ENCODE assay signal across 31 cellular contexts in the genomic region with DNA sequence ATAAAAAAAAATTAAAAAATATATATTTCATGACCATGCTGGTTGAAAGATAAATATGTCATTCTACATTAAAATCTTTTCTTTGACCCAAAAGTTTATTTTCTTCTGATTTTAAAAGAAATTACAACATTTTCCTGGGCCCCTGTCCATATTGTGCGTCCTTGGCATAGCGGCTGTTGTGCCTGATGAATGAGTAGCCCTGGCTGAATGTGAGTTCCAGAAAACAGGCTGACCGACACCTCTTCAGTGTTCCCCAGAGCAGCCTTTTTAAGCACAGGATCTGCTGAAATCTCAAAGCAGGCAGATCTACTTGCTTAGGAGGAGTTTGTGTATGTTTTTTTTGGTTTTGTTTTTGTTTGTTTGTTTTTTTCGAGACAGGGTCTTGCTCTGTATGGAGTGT. TPM values are rescaled to one million over a fixed set of nuclear protein-coding genes. Genes with fewer than 3 reads are reported as not detected.
"Had no signal": no experiment of that assay in that cellular context is flagged by ENCODE, and none has a peak within 500 bp of the region (broad histone marks: within the 10 kb centered on the region; RNA-seq: fewer than 3 reads in every experiment).

No MANE protein-coding gene starts in this region.

- H3K4me3 ChIP-seq: ascending aorta, breast epithelium, cardiac muscle cell, coronary artery, dorsolateral prefrontal cortex, heart left ventricle had no signal

- H3K27ac Mint-ChIP-seq: activated CD4-positive, alpha-beta memory T cell treated with anti-CD3 and anti-CD28 coated beads for 36 hours; activated CD4-positive, alpha-beta T cell treated with anti-CD3 and anti-CD28 coated beads for 36 hours; activated CD4-positive, alpha-beta T cell treated with anti-CD3 and anti-CD28 coated beads, Interleukin-2, amount 10 ng/mL, durations not matched to agents 24 days and 14 days; activated CD8-positive, alpha-beta memory T cell treated with anti-CD3 and anti-CD28 coated beads, Interleukin-2, amount 10 ng/mL, durations not matched to agents 7 days and 5 days; activated CD8-positive, alpha-beta T cell treated with anti-CD3 and anti-CD28 coated beads, Interleukin-2, amount 10 ng/mL, durations not matched to agents 7 days and 5 days; activated naive CD4-positive, alpha-beta T cell treated with anti-CD3 and anti-CD28 coated beads, Interleukin-2, amount 50 U/mL, for 24 hours; activated naive CD8-positive, alpha-beta T cell treated with anti-CD3 and anti-CD28 coated beads for 36 hours; activated naive CD8-positive, alpha-beta T cell treated with anti-CD3 and anti-CD28 coated beads, Interleukin-2, amount 50 U/mL, for 24 hours; activated T-helper 1 cell treated with anti-CD3 and anti-CD28 coated beads, Interleukin-12 subunit alpha, Interleukin-12 subunit beta, Interleukin-2, Interleukin-4 antibody, amounts not matched to agents 30 ng/mL and 10 ng/mL and 1 ng/mL, durations not matched to agents 14 hours and 24 hours and 36 hours; activated T-helper 2 cell treated with anti-CD3 and anti-CD28 coated beads, Interferon-gamma antibody, Interleukin-2, Interleukin-4, amounts not matched to agents 10 μg/mL and 5 μg/mL and 100 μg/mL, durations not matched to agents 14 hours and 24 hours and 36 hours; dendritic cell treated with granulocyte-macrophage colony-stimulating factor and Interleukin-4, amounts not matched to agents 40 ng/mL and 50 ng/mL, for 4 days; endodermal cell had no signal

- H3K4me1 Mint-ChIP-seq: activated CD4-positive, alpha-beta T cell treated with anti-CD3 and anti-CD28 coated beads for 36 hours had no signal

- H3K9me3 ChIP-seq: ascending aorta, breast epithelium, heart left ventricle had no signal

- FAIRE-seq: frontal cortex had no signal

- H3K36me3 Mint-ChIP-seq: activated CD4-positive, alpha-beta memory T cell treated with anti-CD3 and anti-CD28 coated beads for 36 hours; activated CD8-positive, alpha-beta memory T cell treated with anti-CD3 and anti-CD28 coated beads, Interleukin-2, amount 10 ng/mL, durations not matched to agents 7 days and 5 days; activated naive CD4-positive, alpha-beta T cell treated with anti-CD3 and anti-CD28 coated beads, Interleukin-2, amount 50 U/mL, for 24 hours; activated naive CD8-positive, alpha-beta T cell treated with anti-CD3 and anti-CD28 coated beads for 36 hours had no signal

- DNase-seq: activated CD4-positive, alpha-beta memory T cell treated with anti-CD3 and anti-CD28 coated beads for 36 hours; activated CD4-positive, alpha-beta T cell treated with anti-CD3 and anti-CD28 coated beads for 36 hours; activated CD4-positive, alpha-beta T cell treated with anti-CD3 and anti-CD28 coated beads, Interleukin-2, amount 10 ng/mL, durations not matched to agents 24 days and 14 days; activated CD4-positive, CD25-positive, alpha-beta regulatory T cell; activated CD4-positive, CD25-positive, alpha-beta regulatory T cell treated with anti-CD3 and anti-CD28 coated beads, Interleukin-2, amount 50 U/mL, for 72 hours; activated CD8-positive, alpha-beta memory T cell treated with anti-CD3 and anti-CD28 coated beads, Interleukin-2, amount 10 ng/mL, durations not matched to agents 7 days and 5 days; activated CD8-positive, alpha-beta memory T cell treated with anti-CD3 and anti-CD28 coated beads, Interleukin-2, amount 50 U/mL, for 4 hours; activated CD8-positive, alpha-beta T cell treated with anti-CD3 and anti-CD28 coated beads, Interleukin-2, amount 10 ng/mL, durations not matched to agents 7 days and 5 days; activated effector memory CD4-positive, alpha-beta T cell treated with anti-CD3 and anti-CD28 coated beads, Interleukin-2, amount 50 U/mL, for 16 hours; activated naive CD4-positive, alpha-beta T cell treated with anti-CD3 and anti-CD28 coated beads for 36 hours; activated naive CD8-positive, alpha-beta T cell treated with anti-CD3 and anti-CD28 coated beads for 36 hours; activated naive CD8-positive, alpha-beta T cell treated with anti-CD3 and anti-CD28 coated beads, Interleukin-2, amount 50 U/mL, for 24 hours; activated T-cell treated with anti-CD3 and anti-CD28 coated beads, Interleukin-2, amount 50 U/mL, for 1 hour; activated T-cell treated with anti-CD3 and anti-CD28 coated beads, Interleukin-2, amount 50 U/mL, for 48 hours; central memory CD4-positive, alpha-beta T cell; dorsolateral prefrontal cortex; effector memory CD4-positive, alpha-beta T cell; endodermal cell; foreskin fibroblast; heart left ventricle; T-helper 2 cell had no signal

- H3K36me3 ChIP-seq: breast epithelium, cardiac muscle cell had no signal

- H3K9me3 Mint-ChIP-seq: activated CD4-positive, alpha-beta memory T cell treated with anti-CD3 and anti-CD28 coated beads for 36 hours; activated CD4-positive, alpha-beta T cell treated with anti-CD3 and anti-CD28 coated beads, Interleukin-2, amount 10 ng/mL, durations not matched to agents 24 days and 14 days; activated naive CD4-positive, alpha-beta T cell treated with anti-CD3 and anti-CD28 coated beads for 36 hours; activated naive CD4-positive, alpha-beta T cell treated with anti-CD3 and anti-CD28 coated beads, Interleukin-2, amount 50 U/mL, for 24 hours; activated naive CD8-positive, alpha-beta T cell treated with anti-CD3 and anti-CD28 coated beads for 36 hours; activated naive CD8-positive, alpha-beta T cell treated with anti-CD3 and anti-CD28 coated beads, Interleukin-2, amount 50 U/mL, for 24 hours; activated T-helper 1 cell treated with anti-CD3 and anti-CD28 coated beads, Interleukin-12 subunit alpha, Interleukin-12 subunit beta, Interleukin-2, Interleukin-4 antibody, amounts not matched to agents 30 ng/mL and 10 ng/mL and 1 ng/mL, durations not matched to agents 14 hours and 24 hours and 36 hours; activated T-helper 2 cell treated with anti-CD3 and anti-CD28 coated beads, Interferon-gamma antibody, Interleukin-2, Interleukin-4, amounts not matched to agents 10 μg/mL and 5 μg/mL and 100 μg/mL, durations not matched to agents 14 hours and 24 hours and 36 hours; brain; dendritic cell treated with granulocyte-macrophage colony-stimulating factor and Interleukin-4, amounts not matched to agents 40 ng/mL and 50 ng/mL, for 4 days; endodermal cell had no signal

- H3K27me3 ChIP-seq: ascending aorta, breast epithelium, cardiac muscle cell, dorsolateral prefrontal cortex, heart left ventricle had no signal

- H3K4me1 ChIP-seq: ascending aorta had no signal

- H3K4me3 Mint-ChIP-seq: activated CD4-positive, alpha-beta memory T cell treated with anti-CD3 and anti-CD28 coated beads for 36 hours; activated CD4-positive, alpha-beta T cell treated with anti-CD3 and anti-CD28 coated beads for 36 hours; activated CD4-positive, alpha-beta T cell treated with anti-CD3 and anti-CD28 coated beads, Interleukin-2, amount 10 ng/mL, durations not matched to agents 24 days and 14 days; activated CD8-positive, alpha-beta memory T cell treated with anti-CD3 and anti-CD28 coated beads, Interleukin-2, amount 10 ng/mL, durations not matched to agents 7 days and 5 days; activated CD8-positive, alpha-beta T cell treated with anti-CD3 and anti-CD28 coated beads, Interleukin-2, amount 10 ng/mL, durations not matched to agents 7 days and 5 days; activated naive CD4-positive, alpha-beta T cell treated with anti-CD3 and anti-CD28 coated beads for 36 hours; activated naive CD4-positive, alpha-beta T cell treated with anti-CD3 and anti-CD28 coated beads, Interleukin-2, amount 50 U/mL, for 24 hours; activated naive CD8-positive, alpha-beta T cell treated with anti-CD3 and anti-CD28 coated beads for 36 hours; activated naive CD8-positive, alpha-beta T cell treated with anti-CD3 and anti-CD28 coated beads, Interleukin-2, amount 50 U/mL, for 24 hours; activated T-helper 1 cell treated with anti-CD3 and anti-CD28 coated beads, Interleukin-12 subunit alpha, Interleukin-12 subunit beta, Interleukin-2, Interleukin-4 antibody, amounts not matched to agents 30 ng/mL and 10 ng/mL and 1 ng/mL, durations not matched to agents 14 hours and 24 hours and 36 hours; brain; dendritic cell treated with granulocyte-macrophage colony-stimulating factor and Interleukin-4, amounts not matched to agents 40 ng/mL and 50 ng/mL, for 4 days; endodermal cell had no signal

- H3K27me3 Mint-ChIP-seq: activated CD4-positive, alpha-beta T cell treated with anti-CD3 and anti-CD28 coated beads for 36 hours; activated CD4-positive, alpha-beta T cell treated with anti-CD3 and anti-CD28 coated beads, Interleukin-2, amount 10 ng/mL, durations not matched to agents 24 days and 14 days; activated CD8-positive, alpha-beta memory T cell treated with anti-CD3 and anti-CD28 coated beads, Interleukin-2, amount 10 ng/mL, durations not matched to agents 7 days and 5 days; activated naive CD4-positive, alpha-beta T cell treated with anti-CD3 and anti-CD28 coated beads, Interleukin-2, amount 50 U/mL, for 24 hours; activated naive CD8-positive, alpha-beta T cell treated with anti-CD3 and anti-CD28 coated beads, Interleukin-2, amount 50 U/mL, for 24 hours had no signal

- H3K27ac ChIP-seq: ascending aorta, breast epithelium, coronary artery, heart left ventricle had no signal

RNA-seq across cellular contexts. Expression of a gene that starts 19.7 kb away (rescaled TPM):
- total RNA-seq: activated CD4-positive, alpha-beta memory T cell treated with anti-CD3 and anti-CD28 coated beads for 36 hours; activated naive CD4-positive, alpha-beta T cell treated with anti-CD3 and anti-CD28 coated beads for 36 hours had no signal
